9 cellular contexts compared by ENCODE assay signal in genomic region chr3:182967218-182968204, GRCh38. TPM values are rescaled to one million over a fixed set of nuclear protein-coding genes. Genes with fewer than 3 reads are reported as not detected.
A peak's percentile ranks its signal among the peaks of the same experiment; 100 is the strongest.
DNase-seq lines count a peak whose midpoint lies in the region; ATAC-seq and FAIRE-seq lines count a peak whose summit lies in the region.
"Had no signal": no experiment of that assay in that cellular context is flagged by ENCODE, and none has a peak within 500 bp of the region (broad histone marks: within the 10 kb centered on the region; RNA-seq: fewer than 3 reads in every experiment).

No MANE protein-coding gene starts in this region.

- peak; percentile 15 for DNase-seq in EH (ENCODE audit: low read depth)
- no peak for DNase-seq in amniotic stem cell (lab: John Stamatoyannopoulos, UW)
- no peak for DNase-seq in NCI-H226
- no peak for DNase-seq in DMS79 treated with DMSO at 0.1 percent for 48 hours (lab: John Stamatoyannopoulos, UW)
- no peak for DNase-seq in frontal cortex (ENCODE audit: low spot score in 2 of 2)
- DNase-seq: NCI-H2107 had no signal

- peak overlapping the region; percentile 17 for H3K4me3 Mint-ChIP-seq in activated naive CD8-positive, alpha-beta T cell

- no peaks in the 10 kb centered on the region for H3K27me3 Mint-ChIP-seq in activated naive CD8-positive, alpha-beta T cell

- FAIRE-seq in frontal cortex (lab: Jason Lieb, UNC): no peak

- peaks cover 2% of the 10 kb centered on the region for H3K36me3 Mint-ChIP-seq in activated naive CD8-positive, alpha-beta T cell

- H3K9me3 Mint-ChIP-seq in activated naive CD8-positive, alpha-beta T cell (ENCODE audit: low read depth): no peaks in the 10 kb centered on the region

- ATAC-seq in GM19467 (IDR thresholded peaks at IDR 0.05; ENCODE audit: unreplicated experiment) (peak; percentile 64), HG03342 (IDR thresholded peaks at IDR 0.05; ENCODE audit: unreplicated experiment) (peak; percentile 65)

- peak overlapping the region; percentile 16 for H3K27ac Mint-ChIP-seq in activated naive CD8-positive, alpha-beta T cell

- H3K4me1 Mint-ChIP-seq in activated naive CD8-positive, alpha-beta T cell (ENCODE audit: low read depth): peaks cover 63% of the 10 kb centered on the region

RNA-seq across cellular contexts. Expression of gene DCUN1D1, which starts 12.8 kb away (rescaled TPM):
- 60.3 TPM for total RNA-seq in frontal cortex
